8 cellular contexts compared by ENCODE assay signal in the genomic region with DNA sequence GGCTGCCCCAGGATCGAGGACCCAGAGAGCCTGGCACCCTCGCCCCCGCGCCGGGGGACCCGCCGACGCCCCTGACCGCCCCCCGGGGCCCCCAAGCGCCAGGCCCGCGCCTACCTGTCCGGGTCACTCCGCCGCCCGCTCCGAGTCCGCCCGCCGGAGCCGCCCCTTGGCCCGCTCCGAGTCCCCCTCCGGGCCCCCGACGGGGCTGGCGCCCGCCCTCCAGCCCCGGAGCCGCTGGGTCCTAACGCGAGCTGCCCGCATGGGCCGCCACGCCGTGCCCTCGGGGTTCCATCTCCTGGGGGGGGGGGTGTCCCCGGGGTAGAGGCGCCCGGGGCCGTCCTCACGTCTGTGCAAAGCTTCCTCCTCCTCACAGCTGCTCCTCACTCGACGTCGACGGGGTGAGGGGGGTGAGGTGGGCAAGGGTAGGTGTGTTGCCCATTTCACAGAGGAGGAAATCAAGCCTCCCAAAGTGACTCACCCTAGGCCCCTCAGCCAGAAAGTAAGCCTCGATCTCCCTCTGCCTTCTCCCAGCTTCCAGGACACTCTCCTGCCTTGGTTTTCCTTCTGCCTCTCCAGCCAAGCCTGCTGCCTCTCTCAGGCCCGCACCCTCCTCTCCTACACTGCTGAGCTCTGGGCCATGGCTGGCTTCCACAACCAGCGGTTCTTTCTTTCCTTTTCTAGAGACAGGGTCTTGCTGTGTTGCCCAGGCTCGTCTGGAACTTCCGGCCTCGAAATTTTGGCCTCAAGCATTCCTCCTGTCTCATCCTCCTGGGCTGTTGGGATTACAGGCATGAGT. TPM values are rescaled to one million over a fixed set of nuclear protein-coding genes. Genes with fewer than 3 reads are reported as not detected.
A peak's percentile ranks its signal among the peaks of the same experiment; 100 is the strongest.
DNase-seq lines count a peak whose midpoint lies in the region; ATAC-seq and TF ChIP-seq lines count a peak whose summit lies in the region.

A gene with protein sequence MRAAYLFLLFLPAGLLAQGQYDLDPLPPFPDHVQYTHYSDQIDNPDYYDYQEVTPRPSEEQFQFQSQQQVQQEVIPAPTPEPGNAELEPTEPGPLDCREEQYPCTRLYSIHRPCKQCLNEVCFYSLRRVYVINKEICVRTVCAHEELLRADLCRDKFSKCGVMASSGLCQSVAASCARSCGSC (minus strand): TSS at position 148 of the 796 bp plus-strand sequence. CDS start 2,347 bp downstream, outside the sequence.

- intact Hi-C loops in natural killer cell (cut with micrococcal nuclease) = no loop called here

- H3K4me1 Mint-ChIP-seq in IgD-negative memory B cell (peaks cover 0 to 7% (median 6%) of the 10 kb centered on the region in 3 donors), natural killer cell (peaks cover 0 to 15% of the 10 kb centered on the region in 2 donors)

- 9 to 10% methylated on average over 48 to 53 of the region's 53 CpGs for WGBS in ectodermal cell, 2 experiments

- peak within 1 kb of the TSS; percentile 74 for H3K4me3 ChIP-seq in ectodermal cell (ENCODE audit: insufficient read depth, low read depth, low read length)

- H3K27ac ChIP-seq in ectodermal cell (ENCODE audit: insufficient read depth, low read depth, low read length, poor library complexity, severe bottlenecking) = peak within 1 kb of the TSS; percentile 73

- no peaks in the 10 kb centered on the region for H3K27me3 ChIP-seq in ectodermal cell (ENCODE audit: control insufficient read depth, insufficient read depth, low read length, poor library complexity, severe bottlenecking)

- H3K27ac Mint-ChIP-seq in IgD-negative memory B cell (peak within 1 kb of the TSS in 1 of 3 donors; percentile 72), natural killer cell (peak within 1 kb of the TSS in 1 of 2 donors; percentile 35)

- peaks cover 20% of the 10 kb centered on the region for H3K27me3 Mint-ChIP-seq in IgD-negative memory B cell
- peaks cover 20 to 27% of the 10 kb centered on the region in 2 donors for H3K27me3 Mint-ChIP-seq in natural killer cell (ENCODE audit: low read depth in 2 of 2)

- peak in 2 of 3 donors; percentile 34 to 48 for ATAC-seq in natural killer cell
- no peak for ATAC-seq in HG02678 (IDR thresholded peaks at IDR 0.05; ENCODE audit: unreplicated experiment)

- peak within 1 kb of the TSS in 3 of 4 donors; percentile 39 to 92 (median 81) for H3K4me3 Mint-ChIP-seq in IgD-negative memory B cell
- peak within 1 kb of the TSS; percentile 65 for H3K4me3 Mint-ChIP-seq in natural killer cell

- DNase-seq in AG20443 (ENCODE audit: low spot score) (peak; percentile 80), natural killer cell (no peak), COR-L47 (lab: John Stamatoyannopoulos, UW) (no peak), NK-92 (lab: John Stamatoyannopoulos, UW; ENCODE audit: unreplicated experiment) (no peak)
- DNase-seq in stimulated activated CD4-positive, alpha-beta T cell treated with anti-CD3 and anti-CD28 coated beads, Interleukin-12 subunit alpha, Interleukin-12 subunit beta, amount 100 ng/mL, for 4 hours = no peak

- H3K36me3 Mint-ChIP-seq in IgD-negative memory B cell = peaks cover 2% of the 10 kb centered on the region
- H3K36me3 Mint-ChIP-seq in natural killer cell = peaks cover 6% of the 10 kb centered on the region

- no peak for TF ChIP-seq CTCF in natural killer cell (IDR thresholded peaks at IDR 0.05)

- peaks cover 1% of the 10 kb centered on the region for H3K36me3 ChIP-seq in ectodermal cell (ENCODE audit: control insufficient read depth, insufficient read depth, low read length)

- H3K9me3 Mint-ChIP-seq in IgD-negative memory B cell (no peaks in the 10 kb centered on the region), natural killer cell (no peaks in the 10 kb centered on the region)

- H3K4me1 ChIP-seq in ectodermal cell (ENCODE audit: control insufficient read depth, insufficient read depth, low read length) = peaks cover 34% of the 10 kb centered on the region

- no peaks in the 10 kb centered on the region for H3K9me3 ChIP-seq in ectodermal cell (ENCODE audit: control insufficient read depth, low read length)

RNA-seq across cellular contexts. Expression of the gene that starts here (rescaled TPM):
- 0.43 TPM for polyA plus RNA-seq in IgD-negative memory B cell
- 244 TPM for polyA plus RNA-seq in ectodermal cell (2013, experiment 1 of 4)
- polyA plus RNA-seq in ectodermal cell (2013, experiment 2 of 4) = 243 TPM
- polyA plus RNA-seq in ectodermal cell (2013, experiment 3 of 4) = 243 TPM
- polyA plus RNA-seq in ectodermal cell (2013, experiment 4 of 4) = 295 TPM
- under 1 TPM in 1 of 3 donors, not detected in 2; 0.15 TPM for total RNA-seq in natural killer cell

Comparison
In these comparisons a context has a peak if more than half of its experiments do, and no peak if none do; other contexts are left out.
1. Peak in ATAC-seq in natural killer cell; RNA of the gene not detected or under 1 TPM.